8 cellular contexts compared by ENCODE assay signal in the genomic region with DNA sequence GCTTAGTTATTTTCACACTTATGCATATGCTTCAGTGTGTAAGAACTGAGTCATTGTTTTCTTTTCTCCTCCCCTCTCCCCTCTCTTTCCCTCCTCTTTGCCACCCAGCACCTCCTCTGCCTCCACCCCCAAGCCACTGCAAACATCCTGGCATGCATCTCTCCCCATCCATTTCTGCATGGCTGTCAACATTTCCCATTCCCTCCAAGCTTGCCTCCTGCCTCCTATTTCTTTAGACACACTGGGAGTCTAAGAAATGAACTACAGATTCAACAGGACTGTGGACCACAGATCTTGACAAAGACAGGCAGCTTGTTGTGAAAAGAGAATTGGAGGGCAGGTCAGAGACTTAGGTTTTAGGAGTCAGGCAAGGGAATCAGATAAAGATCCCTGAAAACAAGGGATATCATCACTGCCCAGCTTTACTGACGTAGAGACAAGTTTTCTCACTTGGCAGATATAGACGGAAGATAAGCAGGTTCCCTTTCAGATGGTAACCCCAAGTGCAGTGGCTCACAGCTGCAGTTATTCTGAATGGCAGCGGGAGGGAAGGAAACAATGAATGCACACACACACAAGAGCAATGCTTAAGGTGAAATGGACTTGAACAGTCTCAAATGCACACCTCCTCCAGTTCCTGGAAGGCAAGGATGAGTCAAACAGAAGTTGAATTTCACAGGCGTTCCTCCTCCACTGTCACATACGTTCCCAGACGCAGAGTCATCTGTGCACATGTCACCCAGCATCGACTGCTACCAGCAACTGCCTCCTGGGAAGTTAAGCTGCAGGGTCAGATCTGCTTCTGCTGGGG. TPM values are rescaled to one million over a fixed set of nuclear protein-coding genes. Genes with fewer than 3 reads are reported as not detected.
DNase-seq lines count a peak whose midpoint lies in the region; ATAC-seq lines count a peak whose summit lies in the region.

No MANE protein-coding gene starts in this region.

- CTCF ChIA-PET in activated CD8-positive, alpha-beta T cell treated with anti-CD3 and anti-CD28 coated beads, Interleukin-2, amount 10 ng/mL, durations not matched to agents 7 days and 5 days (lab: Charles Lee): interaction anchor here (0.9 to 1.7 kb wide), 7 partner anchors 9 to 288 kb away, joined by 3 to 7 read pairs (median 4); no protein-coding TSS in a partner anchor

- peak; percentile 70 for ATAC-seq in activated CD8-positive, alpha-beta T cell treated with anti-CD3 and anti-CD28 coated beads, Interleukin-2, amount 10 ng/mL, durations not matched to agents 7 days and 5 days
- ATAC-seq in stimulated activated effector memory CD8-positive, alpha-beta T cell treated with anti-CD3 and anti-CD28 coated beads, Interleukin-12 subunit alpha, Interleukin-12 subunit beta, amount 100 ng/mL, for 72 hours: peak; percentile 98

- peaks cover 26% of the 10 kb centered on the region for H3K4me1 Mint-ChIP-seq in activated CD8-positive, alpha-beta T cell treated with anti-CD3 and anti-CD28 coated beads, Interleukin-2, amount 10 ng/mL, durations not matched to agents 7 days and 5 days (ENCODE audit: low read depth)
- peaks cover 42% of the 10 kb centered on the region for H3K4me1 Mint-ChIP-seq in stimulated activated effector memory CD8-positive, alpha-beta T cell treated with anti-CD3 and anti-CD28 coated beads, Interleukin-12 subunit alpha, Interleukin-12 subunit beta, amount 100 ng/mL, for 72 hours

- POLR2A ChIA-PET in activated CD8-positive, alpha-beta T cell treated with anti-CD3 and anti-CD28 coated beads, Interleukin-2, amount 10 ng/mL, durations not matched to agents 7 days and 5 days (lab: Charles Lee): no interaction called here

- DNase-seq in SIG-M5 treated with dmso at 0.1 percent for 504 hours (lab: John Stamatoyannopoulos, UW; ENCODE audit: unreplicated experiment): peak; percentile 31
- DNase-seq in SIG-M5 (lab: John Stamatoyannopoulos, UW): no peak
- peak; percentile 36 for DNase-seq in activated CD8-positive, alpha-beta T cell treated with anti-CD3 and anti-CD28 coated beads, Interleukin-2, amount 10 ng/mL, durations not matched to agents 7 days and 5 days
- DNase-seq in hepatic stellate cell (ENCODE audit: low spot score): peak; percentile 73
- peak; percentile 36 to 68 for DNase-seq in stimulated activated effector memory CD8-positive, alpha-beta T cell treated with anti-CD3 and anti-CD28 coated beads, Interleukin-12 subunit alpha, Interleukin-12 subunit beta, amount 100 ng/mL, for 72 hours (ENCODE audit: low spot score in 2 of 2)
- DNase-seq in SKM-1 (lab: John Stamatoyannopoulos, UW; ENCODE audit: unreplicated experiment): no peak
- no peak for DNase-seq in NAMALWA (ENCODE audit: low spot score)
- no peak for DNase-seq in NCI-H748 (lab: John Stamatoyannopoulos, UW; ENCODE audit: unreplicated experiment)

- H3K27ac Mint-ChIP-seq in activated CD8-positive, alpha-beta T cell treated with anti-CD3 and anti-CD28 coated beads, Interleukin-2, amount 10 ng/mL, durations not matched to agents 7 days and 5 days: peak overlapping the region; percentile 0
- peak overlapping the region; percentile 82 for H3K27ac Mint-ChIP-seq in stimulated activated effector memory CD8-positive, alpha-beta T cell treated with anti-CD3 and anti-CD28 coated beads, Interleukin-12 subunit alpha, Interleukin-12 subunit beta, amount 100 ng/mL, for 72 hours

- no peaks in the 10 kb centered on the region for H3K9me3 Mint-ChIP-seq in activated CD8-positive, alpha-beta T cell treated with anti-CD3 and anti-CD28 coated beads, Interleukin-2, amount 10 ng/mL, durations not matched to agents 7 days and 5 days (ENCODE audit: insufficient read depth)
- no peaks in the 10 kb centered on the region for H3K9me3 Mint-ChIP-seq in stimulated activated effector memory CD8-positive, alpha-beta T cell treated with anti-CD3 and anti-CD28 coated beads, Interleukin-12 subunit alpha, Interleukin-12 subunit beta, amount 100 ng/mL, for 72 hours

- H3K4me3 Mint-ChIP-seq in activated CD8-positive, alpha-beta T cell treated with anti-CD3 and anti-CD28 coated beads, Interleukin-2, amount 10 ng/mL, durations not matched to agents 7 days and 5 days: no peak overlapping the region
- H3K4me3 Mint-ChIP-seq in stimulated activated effector memory CD8-positive, alpha-beta T cell treated with anti-CD3 and anti-CD28 coated beads, Interleukin-12 subunit alpha, Interleukin-12 subunit beta, amount 100 ng/mL, for 72 hours: peak overlapping the region; percentile 47

- H3K36me3 Mint-ChIP-seq in activated CD8-positive, alpha-beta T cell treated with anti-CD3 and anti-CD28 coated beads, Interleukin-2, amount 10 ng/mL, durations not matched to agents 7 days and 5 days (ENCODE audit: low read depth): no peaks in the 10 kb centered on the region
- H3K36me3 Mint-ChIP-seq in stimulated activated effector memory CD8-positive, alpha-beta T cell treated with anti-CD3 and anti-CD28 coated beads, Interleukin-12 subunit alpha, Interleukin-12 subunit beta, amount 100 ng/mL, for 72 hours: no peaks in the 10 kb centered on the region

- H3K27me3 Mint-ChIP-seq in activated CD8-positive, alpha-beta T cell treated with anti-CD3 and anti-CD28 coated beads, Interleukin-2, amount 10 ng/mL, durations not matched to agents 7 days and 5 days (ENCODE audit: low read depth): no peaks in the 10 kb centered on the region

RNA-seq across cellular contexts. Expression of a gene that starts 56.1 kb away (rescaled TPM):
- 10 to 100 TPM; 10.8 to 11.8 TPM for total RNA-seq in activated CD8-positive, alpha-beta T cell treated with anti-CD3 and anti-CD28 coated beads, Interleukin-2, amount 10 ng/mL, durations not matched to agents 7 days and 5 days

Comparison
In these comparisons a context has a peak if more than half of its experiments do, and no peak if none do; other contexts are left out.
1. DNase-seq: peak in SIG-M5 treated with dmso at 0.1 percent for 504 hours (single experiment), activated CD8-positive, alpha-beta T cell treated with anti-CD3 and anti-CD28 coated beads, Interleukin-2, amount 10 ng/mL, durations not matched to agents 7 days and 5 days (single experiment), hepatic stellate cell (single experiment) and stimulated activated effector memory CD8-positive, alpha-beta T cell treated with anti-CD3 and anti-CD28 coated beads, Interleukin-12 subunit alpha, Interleukin-12 subunit beta, amount 100 ng/mL, for 72 hours (2 of 2); none in SIG-M5 (single experiment), SKM-1 (single experiment), NAMALWA (single experiment) and NCI-H748 (single experiment).